ENCODE assay signal across 15 cellular contexts in the genomic region with DNA sequence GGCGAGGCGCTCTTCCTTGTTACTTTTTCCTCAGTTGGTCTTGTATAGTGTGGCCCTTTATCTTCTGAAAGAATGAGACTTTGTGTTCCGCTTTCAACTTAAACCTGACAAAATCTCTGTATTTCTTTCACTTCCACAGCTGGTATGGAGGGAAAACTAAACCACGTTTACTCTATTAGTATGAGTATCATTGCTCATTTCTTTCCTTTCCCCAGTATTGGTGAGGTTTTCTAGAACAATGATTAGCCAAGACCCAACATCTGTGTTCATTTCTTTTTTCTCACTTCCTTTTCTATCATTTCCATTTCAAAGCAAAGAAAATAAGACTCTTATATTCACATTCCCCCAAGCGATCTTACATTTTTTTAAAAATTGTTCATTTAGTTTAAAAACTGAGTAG.
DNase-seq lines count a peak whose midpoint lies in the region; ATAC-seq, FAIRE-seq and TF ChIP-seq lines count a peak whose summit lies in the region.
"Had no signal": no experiment of that assay in that cellular context is flagged by ENCODE, and none has a peak within 500 bp of the region (broad histone marks: within the 10 kb centered on the region; RNA-seq: fewer than 3 reads in every experiment).

No MANE protein-coding gene starts in this region.

- WGBS in heart left ventricle, 4 donors, result 78 to 89% (median 82%) methylated on average over 5 of the region's 5 CpGs

- no peaks in the 10 kb centered on the region for H3K9me3 ChIP-seq in heart left ventricle
- H3K9me3 ChIP-seq: testis had no signal

- FAIRE-seq in GM19239 (lab: Jason Lieb, UNC), result peak; percentile 73

- TF ChIP-seq CTCF in heart left ventricle (IDR thresholded peaks at IDR 0.05), result no peak

- DNase-seq in GM19239 (ENCODE audit: insufficient read length, low spot score), result no peak
- no peak for DNase-seq in globus pallidus (ENCODE audit: low spot score)
- no peak for DNase-seq in NCI-H526 treated with DMSO at 0.1 percent for 48 hours (lab: John Stamatoyannopoulos, UW)
- no peak for DNase-seq in posterior cingulate gyrus
- no peak for DNase-seq in heart left ventricle
- DNase-seq: CD4-positive, CD25-positive, alpha-beta regulatory T cell; HCEC 1CT; hypothalamus; IMR-90; NCI-H1417; NK-92 treated with Interleukin-12 subunit alpha and Interleukin-12 subunit beta, amount 100 ng/mL, for 24 hours; testis had no signal

- H3K27me3 ChIP-seq in heart left ventricle, result peaks cover 0 to 62% (median 5%) of the 10 kb centered on the region in 9 donors
- H3K27me3 ChIP-seq: testis had no signal

- no peaks in the 10 kb centered on the region for H3K4me1 ChIP-seq in heart left ventricle
- H3K4me1 ChIP-seq: testis had no signal

- TF ChIP-seq POLR2A in heart left ventricle (IDR thresholded peaks at IDR 0.05), result no peak

- no peak overlapping the region for H3K4me3 ChIP-seq in heart left ventricle
- H3K4me3 ChIP-seq: testis had no signal

- no peaks in the 10 kb centered on the region for H3K36me3 ChIP-seq in heart left ventricle

- intact Hi-C loops in posterior cingulate gyrus (cut with DNase I) (no loop called here), heart left ventricle (cut with DNase I) (no loop called here)

- H3K27ac ChIP-seq in heart left ventricle, result no peak overlapping the region
- H3K27ac ChIP-seq: testis had no signal

- ATAC-seq in GM21786 (IDR thresholded peaks at IDR 0.05; ENCODE audit: unreplicated experiment), result peak; percentile 99
- ATAC-seq in HG03139 (IDR thresholded peaks at IDR 0.05; ENCODE audit: unreplicated experiment), result peak; percentile 85
- no peak for ATAC-seq in heart left ventricle
- ATAC-seq: esophagus mucosa had no signal

Comparison
In these comparisons a context has a peak if more than half of its experiments do, and no peak if none do; other contexts are left out.
1. ATAC-seq: peak in GM21786 (single experiment) and HG03139 (single experiment); none in heart left ventricle (0 of 4).